ENCODE assay signal across 6 cellular contexts in the genomic region with DNA sequence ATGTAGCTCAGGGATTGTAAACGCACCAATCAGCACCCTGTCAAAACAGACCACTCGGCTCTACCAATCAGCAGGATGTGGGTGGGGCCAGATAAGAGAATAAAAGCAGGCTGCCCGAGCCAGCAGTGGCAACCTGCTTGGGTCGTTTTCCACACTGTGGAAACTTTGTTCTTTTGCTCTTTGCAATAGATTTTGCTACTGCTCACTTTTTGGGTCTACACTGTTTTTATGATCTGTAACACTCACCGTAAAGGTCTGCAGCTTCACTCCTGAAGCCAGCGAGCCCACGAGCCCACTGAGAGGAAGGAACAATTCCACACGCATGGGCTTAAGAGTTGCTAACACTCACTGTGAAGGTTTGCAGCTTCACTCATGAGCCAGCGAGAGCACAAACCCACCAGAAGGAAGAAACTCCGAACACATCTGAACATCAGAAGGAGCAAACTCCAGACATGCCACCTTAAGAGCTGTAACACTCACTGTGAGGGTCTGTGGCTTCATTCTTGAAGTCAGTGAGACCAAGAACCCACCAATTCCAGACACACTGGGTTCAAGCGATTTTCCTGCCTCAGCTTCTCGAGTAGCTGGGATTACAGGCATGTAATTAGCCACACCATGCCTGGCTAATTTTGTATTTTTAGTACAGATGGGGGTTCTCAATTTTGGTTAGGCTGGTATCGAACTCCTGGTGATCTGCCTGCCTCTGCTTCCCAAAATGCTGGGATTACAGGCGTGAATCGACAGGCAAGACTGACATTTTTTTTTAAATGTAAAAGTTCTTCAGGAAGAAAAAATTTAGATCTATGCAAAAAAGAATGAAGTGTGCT. TPM values are rescaled to one million over a fixed set of nuclear protein-coding genes. Genes with fewer than 3 reads are reported as not detected.
"Had no signal": no experiment of that assay in that cellular context is flagged by ENCODE, and none has a peak within 500 bp of the region (broad histone marks: within the 10 kb centered on the region; RNA-seq: fewer than 3 reads in every experiment).

No MANE protein-coding gene starts in this region.

RNA-seq across cellular contexts. Expression of gene MUC22, which starts 11.6 kb away (rescaled TPM):
- total RNA-seq: M059J, PC-3, Peyer's patch, SJSA1 had no signal

RNA-seq across cellular contexts. Expression of gene MUC21, which starts 38.4 kb away (rescaled TPM):
- total RNA-seq: M059J, PC-3, Peyer's patch, Right ventricle myocardium superior, SJSA1 had no signal
- polyA plus RNA-seq: SK-N-SH had no signal
